In genomic region chr12:25005376-25005775, GRCh38 we compare ENCODE assay signal across 13 cellular contexts. TPM values are rescaled to one million over a fixed set of nuclear protein-coding genes. Genes with fewer than 3 reads are reported as not detected.
DNase-seq lines count a peak whose midpoint lies in the region; ATAC-seq lines count a peak whose summit lies in the region.
"Had no signal": no experiment of that assay in that cellular context is flagged by ENCODE, and none has a peak within 500 bp of the region (broad histone marks: within the 10 kb centered on the region; RNA-seq: fewer than 3 reads in every experiment).

No MANE protein-coding gene starts in this region.

- CTCF ChIA-PET in T-cell (lab: Charles Lee), result interaction anchor here (0.6 to 0.8 kb wide), 3 partner anchors 46 to 149 kb away, joined by 3 read pairs; no protein-coding TSS in a partner anchor

- H3K9me3 Mint-ChIP-seq in stimulated activated memory B cell treated with anti-CD40 and anti-IgM and Interleukin-4, amounts not matched to agents 10 μg/mL and 1 μg/mL and 100 μg/mL, for 72 hours, result no peaks in the 10 kb centered on the region
- H3K9me3 Mint-ChIP-seq in T-cell, result no peaks in the 10 kb centered on the region
- H3K9me3 Mint-ChIP-seq: CD8-positive, alpha-beta memory T cell had no signal

- peaks cover 56% of the 10 kb centered on the region for H3K4me1 Mint-ChIP-seq in stimulated activated memory B cell treated with anti-CD40 and anti-IgM and Interleukin-4, amounts not matched to agents 10 μg/mL and 1 μg/mL and 100 μg/mL, for 72 hours
- peaks cover 0 to 2% (median 0%) of the 10 kb centered on the region in 3 donors for H3K4me1 Mint-ChIP-seq in T-cell
- H3K4me1 Mint-ChIP-seq: CD8-positive, alpha-beta memory T cell had no signal

- ATAC-seq in GM19025 (IDR thresholded peaks at IDR 0.05; ENCODE audit: low read depth, unreplicated experiment), result peak; percentile 43
- peak; percentile 42 for ATAC-seq in GM21825 (IDR thresholded peaks at IDR 0.05; ENCODE audit: unreplicated experiment)
- ATAC-seq in HG03442 (IDR thresholded peaks at IDR 0.05; ENCODE audit: unreplicated experiment), result peak; percentile 54
- peak; percentile 73 for ATAC-seq in stimulated activated memory B cell treated with anti-CD40 and anti-IgM and Interleukin-4, amounts not matched to agents 10 μg/mL and 1 μg/mL and 100 μg/mL, for 72 hours
- ATAC-seq in HG03521 (IDR thresholded peaks at IDR 0.05; ENCODE audit: unreplicated experiment), result no peak
- ATAC-seq in T-cell (replicated peaks in 1 of 4), result no peak
- ATAC-seq: Panc1 had no signal

- no peak overlapping the region for H3K4me3 Mint-ChIP-seq in stimulated activated memory B cell treated with anti-CD40 and anti-IgM and Interleukin-4, amounts not matched to agents 10 μg/mL and 1 μg/mL and 100 μg/mL, for 72 hours
- no peak overlapping the region for H3K4me3 Mint-ChIP-seq in T-cell
- H3K4me3 Mint-ChIP-seq: activated naive CD8-positive, alpha-beta T cell; CD8-positive, alpha-beta memory T cell had no signal

- no peaks in the 10 kb centered on the region for H3K27me3 Mint-ChIP-seq in stimulated activated memory B cell treated with anti-CD40 and anti-IgM and Interleukin-4, amounts not matched to agents 10 μg/mL and 1 μg/mL and 100 μg/mL, for 72 hours
- peaks cover 3 to 8% of the 10 kb centered on the region in 2 donors for H3K27me3 Mint-ChIP-seq in T-cell

- DNase-seq in T-cell (no peak), OCI-M2 (lab: John Stamatoyannopoulos, UW; ENCODE audit: unreplicated experiment) (no peak)
- DNase-seq in activated naive CD4-positive, alpha-beta T cell treated with anti-CD3 and anti-CD28 coated beads, Interleukin-2, amount 50 U/mL, for 16 hours, result no peak
- DNase-seq: CD8-positive, alpha-beta memory T cell; spleen; transverse colon had no signal

- POLR2A ChIA-PET in T-cell (lab: Charles Lee), result no interaction called here

- no peaks in the 10 kb centered on the region for H3K36me3 Mint-ChIP-seq in stimulated activated memory B cell treated with anti-CD40 and anti-IgM and Interleukin-4, amounts not matched to agents 10 μg/mL and 1 μg/mL and 100 μg/mL, for 72 hours
- no peaks in the 10 kb centered on the region for H3K36me3 Mint-ChIP-seq in T-cell
- H3K36me3 Mint-ChIP-seq: activated naive CD8-positive, alpha-beta T cell; CD8-positive, alpha-beta memory T cell had no signal

- H3K27ac Mint-ChIP-seq in stimulated activated memory B cell treated with anti-CD40 and anti-IgM and Interleukin-4, amounts not matched to agents 10 μg/mL and 1 μg/mL and 100 μg/mL, for 72 hours, result peak overlapping the region; percentile 77
- no peak overlapping the region for H3K27ac Mint-ChIP-seq in T-cell
- H3K27ac Mint-ChIP-seq: activated naive CD8-positive, alpha-beta T cell; CD8-positive, alpha-beta memory T cell had no signal

RNA-seq across cellular contexts. Expression of gene BCAT1, which starts 56.5 kb away (rescaled TPM):
- total RNA-seq in T-cell, result 1 to 10 TPM; 1.2 to 4.2 (median 3.2) TPM

Comparison
In these comparisons a context has a peak if more than half of its experiments do, and no peak if none do; other contexts are left out.
1. ATAC-seq: peak in GM19025 (single experiment), GM21825 (single experiment), HG03442 (single experiment) and stimulated activated memory B cell treated with anti-CD40 and anti-IgM and Interleukin-4, amounts not matched to agents 10 μg/mL and 1 μg/mL and 100 μg/mL, for 72 hours (single experiment); none in HG03521 (single experiment) and T-cell (0 of 4).